17 cellular contexts compared by ENCODE assay signal in genomic region chr1:236391008-236391407, GRCh38. TPM values are rescaled to one million over a fixed set of nuclear protein-coding genes. Genes with fewer than 3 reads are reported as not detected.
DNase-seq lines count a peak whose midpoint lies in the region; ATAC-seq, FAIRE-seq and TF ChIP-seq lines count a peak whose summit lies in the region.
"Had no signal": no experiment of that assay in that cellular context is flagged by ENCODE, and none has a peak within 500 bp of the region (broad histone marks: within the 10 kb centered on the region; RNA-seq: fewer than 3 reads in every experiment).

No MANE protein-coding gene starts in this region.

- H3K4me2 ChIP-seq in A549: peak overlapping the region; percentile 25; the same call in 1 of the 3 replicates
- H3K4me2 ChIP-seq: BLaER1 treated with 17β-estradiol and CSF1 and Interleukin-3, amounts not matched to agents 10 nM and 100 nM had no signal

- H3K9me3 ChIP-seq in A549 (no peaks in the 10 kb centered on the region), Panc1 (ENCODE audit: control insufficient read depth, insufficient read depth, low read depth, low read length) (no peaks in the 10 kb centered on the region)
- H3K9me3 ChIP-seq: BLaER1 treated with 17β-estradiol and CSF1 and Interleukin-3, amounts not matched to agents 10 nM and 100 nM; HAP-1 had no signal

- H3K36me3 ChIP-seq in Panc1 (ENCODE audit: control insufficient read depth, insufficient read depth, low read length): no peaks in the 10 kb centered on the region
- H3K36me3 ChIP-seq: BLaER1 treated with 17β-estradiol and CSF1 and Interleukin-3, amounts not matched to agents 10 nM and 100 nM; HAP-1 had no signal

- H3K4me1 ChIP-seq in A549 (peaks cover 41% of the 10 kb centered on the region), Panc1 (ENCODE audit: control insufficient read depth, insufficient read depth, low read length) (peaks cover 33% of the 10 kb centered on the region)

- no peaks in the 10 kb centered on the region for H3K27me3 ChIP-seq in Panc1 (ENCODE audit: control insufficient read depth, insufficient read depth, low read length)

- 50% methylated on average over 5 of the region's 5 CpGs for WGBS in A549 (ENCODE audit: missing lambda C conversion rate)

- ATAC-seq in A549: no peak
- ATAC-seq in Panc1: no peak
- ATAC-seq: CD8-positive, alpha-beta T cell had no signal

- in situ Hi-C loops in Panc1 (cut with HindIII; ENCODE audit: low pct_unique_long_range_greater_than_20kb, low sequenced_read_pairs): no loop called here

- no TSS peak for BruUV-seq in Panc1 (replicated peaks; lab: Mats Ljungman, UMichigan)

- peak; percentile 5 for DNase-seq in activated CD8-positive, alpha-beta memory T cell treated with anti-CD3 and anti-CD28 coated beads for 24 hours
- no peak for DNase-seq in activated CD8-positive, alpha-beta memory T cell treated with anti-CD3 and anti-CD28 coated beads, Interleukin-2, amount 50 U/mL, for 48 hours
- DNase-seq in A549 (ENCODE audit: low read depth in 1 of 2, low spot score in 1 of 2) (no peak), ELR (ENCODE audit: low read depth) (peak; percentile 23), Panc1 (ENCODE audit: low read depth, low spot score) (no peak), NCI-H446 treated with DMSO at 0.1 percent for 48 hours (lab: John Stamatoyannopoulos, UW) (no peak), NCI-H1417 (lab: John Stamatoyannopoulos, UW) (no peak), ecto neural progenitor cell (ENCODE audit: low spot score) (no peak)
- DNase-seq: 8988T; Calu3; CD8-positive, alpha-beta T cell; DMS79 treated with DMSO at 0.1 percent for 48 hours; GDM1 had no signal

- TF ChIP-seq POLR2A in A549 (IDR thresholded peaks at IDR 0.05; ENCODE audit: low read length): no peak

- TF ChIP-seq CTCF in A549 (IDR thresholded peaks at IDR 0.05): no peak
- no peak for TF ChIP-seq CTCF in Panc1 (IDR thresholded peaks at IDR 0.05)

- H3K27ac ChIP-seq in A549 (0 out of 6 replicates have a peak overlapping the region, but pooled peaks of 1 of the 2 experiments have one; percentile 23), Panc1 (ENCODE audit: low read length) (peak overlapping the region; percentile 75)
- H3K27ac ChIP-seq: BLaER1 treated with 17β-estradiol and CSF1 and Interleukin-3, amounts not matched to agents 10 nM and 100 nM; HL-60 had no signal

- no peak for TF ChIP-seq RAD21 in A549 (conservative IDR thresholded peaks at IDR 0.05 in 1 of 2, IDR thresholded peaks at IDR 0.05 in 1 of 2)

- CTCF ChIA-PET in A549 (lab: Yijun Ruan, JAX) (no interaction called here), Panc1 (lab: Charles Lee) (no interaction called here)

- intact Hi-C loops in Panc1 (cut with micrococcal nuclease; ENCODE audit: unreplicated experiment): loop anchor here (10.0 kb wide), 2 partner anchors 106 to 286 kb away; partner anchors contain the start of gene ERO1B

- H3K4me3 ChIP-seq in A549: no peak overlapping the region
- H3K4me3 ChIP-seq in Panc1 (ENCODE audit: low read depth in 2 of 2, low read length in 2 of 2): no peak overlapping the region
- H3K4me3 ChIP-seq: BLaER1 treated with 17β-estradiol and CSF1 and Interleukin-3, amounts not matched to agents 10 nM and 100 nM; HAP-1 had no signal

- no peak for FAIRE-seq in A549 (lab: Jason Lieb, UNC)

- no peak for TF ChIP-seq EP300 in A549 (IDR thresholded peaks at IDR 0.05)

- POLR2A ChIA-PET in A549 (lab: Yijun Ruan, JAX) (no interaction called here), Panc1 (lab: Charles Lee) (no interaction called here)

TF ChIP-seq in A549, 52 proteins besides CTCF, POLR2A, EP300 and RAD21:
- TF ChIP-seq ELK1 (IDR thresholded peaks at IDR 0.05; ENCODE audit: low read depth, low read length): no peak
- TF ChIP-seq HOXA7 (CRISPR knock-in tag; IDR thresholded peaks at IDR 0.05): no peak
- TF ChIP-seq ESRRA (IDR thresholded peaks at IDR 0.05; ENCODE audit: borderline replicate concordance, low read length): no peak
- no peak for TF ChIP-seq FOSL2 (IDR thresholded peaks at IDR 0.05)
- no peak for TF ChIP-seq FOSL2 (CRISPR knock-in tag; IDR thresholded peaks at IDR 0.05)
- TF ChIP-seq PHF8 (IDR thresholded peaks at IDR 0.05; ENCODE audit: borderline replicate concordance, low read depth): no peak
- TF ChIP-seq TFCP2L1 (CRISPR knock-in tag; IDR thresholded peaks at IDR 0.05): no peak
- TF ChIP-seq ZC3H11A (IDR thresholded peaks at IDR 0.05): no peak
- TF ChIP-seq ZNF302 (CRISPR knock-in tag; IDR thresholded peaks at IDR 0.05): no peak
- no peak for TF ChIP-seq NR3C1 (IDR thresholded peaks at IDR 0.05)
- TF ChIP-seq, protein P1, sequence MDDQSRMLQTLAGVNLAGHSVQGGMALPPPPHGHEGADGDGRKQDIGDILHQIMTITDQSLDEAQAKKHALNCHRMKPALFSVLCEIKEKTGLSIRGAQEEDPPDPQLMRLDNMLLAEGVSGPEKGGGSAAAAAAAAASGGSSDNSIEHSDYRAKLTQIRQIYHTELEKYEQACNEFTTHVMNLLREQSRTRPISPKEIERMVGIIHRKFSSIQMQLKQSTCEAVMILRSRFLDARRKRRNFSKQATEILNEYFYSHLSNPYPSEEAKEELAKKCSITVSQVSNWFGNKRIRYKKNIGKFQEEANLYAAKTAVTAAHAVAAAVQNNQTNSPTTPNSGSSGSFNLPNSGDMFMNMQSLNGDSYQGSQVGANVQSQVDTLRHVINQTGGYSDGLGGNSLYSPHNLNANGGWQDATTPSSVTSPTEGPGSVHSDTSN (IDR thresholded peaks at IDR 0.05): no peak
- TF ChIP-seq HEYL (CRISPR knock-in tag; IDR thresholded peaks at IDR 0.05): no peak
- no peak for TF ChIP-seq HOXB5 (CRISPR knock-in tag; IDR thresholded peaks at IDR 0.05)
- TF ChIP-seq CHD4 (IDR thresholded peaks at IDR 0.05; ENCODE audit: borderline replicate concordance): no peak
- no peak for TF ChIP-seq KDM1A (IDR thresholded peaks at IDR 0.05; ENCODE audit: low read depth)
- TF ChIP-seq E2F6 (IDR thresholded peaks at IDR 0.05; ENCODE audit: borderline replicate concordance, low read depth): no peak

RNA-seq across cellular contexts. Expression of gene EDARADD, which starts 3.1 kb away (rescaled TPM):
- polyA plus RNA-seq in A549 (2011; rRNA removed): 5.8 and 7.2 TPM in 2 replicates
- 1.1 and 1.3 TPM in 2 replicates for polyA plus RNA-seq in A549 (2012; cell fraction: cytosol; rRNA removed)
- 0.73 and 0.95 TPM in 2 replicates for polyA plus RNA-seq in A549 (2012; cell fraction: nucleus; rRNA removed)
- 1.5 to 2.1 TPM (median 2.0 TPM) in 3 replicates for polyA plus RNA-seq in A549 (2017; fragmentation: RNase III; extraction: RNeasy Plus Mini Kit Qiagen cat#74134 plus additional on column Dnase treatment)
- 6.2 and 6.8 TPM in 2 replicates for polyA minus RNA-seq in A549 (2011; rRNA and poly(A)+ RNA removed)
- 35.4 TPM for total RNA-seq in Panc1 (2021; ENCODE audit: unreplicated experiment)
- polyA plus RNA-seq in Panc1 (2012; ENCODE audit: insufficient read length): 30.5 TPM
- total RNA-seq: B cell had no signal

Comparison
In these comparisons a context has a peak if more than half of its experiments do, and no peak if none do; other contexts are left out.
1. DNase-seq: peak in activated CD8-positive, alpha-beta memory T cell treated with anti-CD3 and anti-CD28 coated beads for 24 hours (single experiment) and ELR (single experiment); none in activated CD8-positive, alpha-beta memory T cell treated with anti-CD3 and anti-CD28 coated beads, Interleukin-2, amount 50 U/mL, for 48 hours (single experiment), A549 (0 of 2), Panc1 (single experiment), NCI-H446 treated with DMSO at 0.1 percent for 48 hours (single experiment), NCI-H1417 (0 of 3) and ecto neural progenitor cell (single experiment).